In genomic region chr15:52103217-52104207, GRCh38 we compare ENCODE assay signal across 1 cellular context.
TF ChIP-seq lines count a peak whose summit lies in the region.

No MANE protein-coding gene starts in this region.

TF ChIP-seq in HepG2, 621 proteins besides CTCF, POLR2A, EP300 and RAD21 (continued from another document):
- TF ChIP-seq HOMEZ (CRISPR knock-in tag; IDR thresholded peaks at IDR 0.05; ENCODE audit: low read depth) (peak; percentile 76), SAP130 (CRISPR knock-in tag; IDR thresholded peaks at IDR 0.05; ENCODE audit: low read depth) (peak; percentile 67), ZFP36 (IDR thresholded peaks at IDR 0.05; ENCODE audit: borderline replicate concordance, low read depth, low read length, partially characterized antibody) (no peak), FOXM1 (CRISPR knock-in tag; IDR thresholded peaks at IDR 0.05) (no peak), KLF6 (CRISPR knock-in tag; IDR thresholded peaks at IDR 0.05) (no peak), FOSL2 (CRISPR knock-in tag; IDR thresholded peaks at IDR 0.05) (peak; percentile 90), ZNF7 (CRISPR knock-in tag; IDR thresholded peaks at IDR 0.05) (peak; percentile 82), ZNF577 (CRISPR knock-in tag; IDR thresholded peaks at IDR 0.05; ENCODE audit: borderline replicate concordance, low read depth) (no peak)
